Comparison of ENCODE assay signal across 8 cellular contexts in genomic region chr15:57375827-57376694, GRCh38. TPM values are rescaled to one million over a fixed set of nuclear protein-coding genes. Genes with fewer than 3 reads are reported as not detected.
A peak's percentile ranks its signal among the peaks of the same experiment; 100 is the strongest.
DNase-seq lines count a peak whose midpoint lies in the region; ATAC-seq and TF ChIP-seq lines count a peak whose summit lies in the region.

Gene CGNL1, plus strand, starts transcription at chr15:57376505. Its CDS starts 61,495 bp downstream, at chr15:57438000.

- peaks cover 6% of the 10 kb centered on the region for H3K4me1 Mint-ChIP-seq in activated CD4-positive, alpha-beta T cell treated with anti-CD3 and anti-CD28 coated beads, Interleukin-2, amount 10 ng/mL, durations not matched to agents 24 days and 14 days

- H3K4me3 Mint-ChIP-seq in activated CD4-positive, alpha-beta T cell treated with anti-CD3 and anti-CD28 coated beads, Interleukin-2, amount 10 ng/mL, durations not matched to agents 24 days and 14 days: peak within 1 kb of the TSS; percentile 61

- TF ChIP-seq CTCF in right atrium auricular region (IDR thresholded peaks at IDR 0.05): no peak

- H3K36me3 ChIP-seq in adipocyte (ENCODE audit: control insufficient read depth, insufficient read depth, low read length, severe bottlenecking) (no peaks in the 10 kb centered on the region), right atrium auricular region (no peaks in the 10 kb centered on the region), rectal smooth muscle tissue (ENCODE audit: control insufficient read depth, insufficient read depth, low read length) (no peaks in the 10 kb centered on the region)

- no peak for DNase-seq in activated CD4-positive, alpha-beta T cell treated with anti-CD3 and anti-CD28 coated beads, Interleukin-2, amount 10 ng/mL, durations not matched to agents 24 days and 14 days
- no peak for DNase-seq in activated CD4-positive, alpha-beta T cell treated with anti-CD3 and anti-CD28 coated beads for 1 hour
- DNase-seq in adipocyte (ENCODE audit: low read depth): peak; percentile 67
- no peak for DNase-seq in right atrium auricular region (ENCODE audit: low spot score)
- DNase-seq in SW 1271 (lab: John Stamatoyannopoulos, UW): no peak
- DNase-seq in NCI-H226: no peak

- H3K9ac ChIP-seq in adipocyte (ENCODE audit: low read length) (no peak within 1 kb of the TSS), rectal smooth muscle tissue (ENCODE audit: low read length) (no peak within 1 kb of the TSS)

- H3K27me3 Mint-ChIP-seq in activated CD4-positive, alpha-beta T cell treated with anti-CD3 and anti-CD28 coated beads, Interleukin-2, amount 10 ng/mL, durations not matched to agents 24 days and 14 days: peaks cover 60% of the 10 kb centered on the region

- H3K4me3 ChIP-seq in adipocyte (ENCODE audit: low read length) (peak within 1 kb of the TSS; percentile 78), right atrium auricular region (peak within 1 kb of the TSS; percentile 54 to 65), rectal smooth muscle tissue (ENCODE audit: low read length) (peak within 1 kb of the TSS; percentile 51)

- H3K9me3 ChIP-seq in adipocyte (ENCODE audit: control insufficient read depth, low read length) (no peaks in the 10 kb centered on the region), right atrium auricular region (no peaks in the 10 kb centered on the region)

- peaks cover 10% of the 10 kb centered on the region for H3K4me1 ChIP-seq in adipocyte (ENCODE audit: control insufficient read depth, insufficient read depth, low read length)
- peaks cover 0 to 12% of the 10 kb centered on the region in 2 donors for H3K4me1 ChIP-seq in right atrium auricular region
- no peaks in the 10 kb centered on the region for H3K4me1 ChIP-seq in rectal smooth muscle tissue (ENCODE audit: control insufficient read depth, insufficient read depth, low read length)

- H3K9me3 Mint-ChIP-seq in activated CD4-positive, alpha-beta T cell treated with anti-CD3 and anti-CD28 coated beads, Interleukin-2, amount 10 ng/mL, durations not matched to agents 24 days and 14 days: no peaks in the 10 kb centered on the region

- no peak for ATAC-seq in GM21367 (IDR thresholded peaks at IDR 0.05; ENCODE audit: unreplicated experiment)

- H3K27ac ChIP-seq in right atrium auricular region (peak within 1 kb of the TSS; percentile 58 to 62), rectal smooth muscle tissue (ENCODE audit: low read depth, low read length) (no peak within 1 kb of the TSS)

- H3K27me3 ChIP-seq in adipocyte (replicated peaks; ENCODE audit: control insufficient read depth, insufficient read depth, low read length) (peaks cover 63% of the 10 kb centered on the region), right atrium auricular region (peaks cover 3 to 4% of the 10 kb centered on the region in 2 donors), rectal smooth muscle tissue (ENCODE audit: control insufficient read depth, insufficient read depth, low read length) (no peaks in the 10 kb centered on the region)

- intact Hi-C loops in activated CD4-positive, alpha-beta T cell treated with anti-CD3 and anti-CD28 coated beads, Interleukin-2, amount 10 ng/mL, durations not matched to agents 24 days and 14 days (cut with micrococcal nuclease): no loop called here

- H3K36me3 Mint-ChIP-seq in activated CD4-positive, alpha-beta T cell treated with anti-CD3 and anti-CD28 coated beads, Interleukin-2, amount 10 ng/mL, durations not matched to agents 24 days and 14 days (ENCODE audit: low read depth): peaks cover 3% of the 10 kb centered on the region

- H3K27ac Mint-ChIP-seq in activated CD4-positive, alpha-beta T cell treated with anti-CD3 and anti-CD28 coated beads, Interleukin-2, amount 10 ng/mL, durations not matched to agents 24 days and 14 days: no peak within 1 kb of the TSS

RNA-seq across cellular contexts. Expression of gene CGNL1, which starts in this region (rescaled TPM):
- total RNA-seq in activated CD4-positive, alpha-beta T cell treated with anti-CD3 and anti-CD28 coated beads, Interleukin-2, amount 10 ng/mL, durations not matched to agents 24 days and 14 days: not detected in 2 replicates
- total RNA-seq in right atrium auricular region: 10 to 100 TPM; 16.4 to 29.8 TPM

Comparison
In these comparisons a context has a peak if more than half of its experiments do, and no peak if none do; other contexts are left out.
1. RNA of gene CGNL1 (total RNA-seq): 16.4 to 29.8 TPM in right atrium auricular region; not detected in activated CD4-positive, alpha-beta T cell treated with anti-CD3 and anti-CD28 coated beads, Interleukin-2, amount 10 ng/mL, durations not matched to agents 24 days and 14 days; every median in the first group is over 10 times any median in the second.
2. Peak in every context shown above with its lines, with median percentiles within 50 percentile points of each other: H3K4me3 ChIP-seq.